Comparison of ENCODE assay signal across 8 cellular contexts in the genomic region with DNA sequence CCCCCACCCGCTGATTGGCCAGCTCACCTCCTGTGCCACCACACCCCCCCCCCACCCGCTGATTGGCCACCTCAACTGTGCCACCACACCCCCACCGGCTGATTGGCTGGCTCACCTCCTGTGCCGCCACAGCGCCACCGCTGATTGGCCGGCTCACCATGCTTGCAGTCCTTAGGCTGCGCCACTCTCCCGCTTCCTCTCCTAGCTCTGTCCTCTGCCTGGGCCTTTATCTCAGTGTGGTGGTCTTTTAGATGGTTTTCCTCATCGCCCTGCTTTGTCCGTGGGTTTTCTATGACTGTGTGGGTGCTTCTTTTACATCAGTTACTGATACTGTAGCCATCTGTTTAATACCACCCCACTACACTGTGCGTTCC. TPM values are rescaled to one million over a fixed set of nuclear protein-coding genes. Genes with fewer than 3 reads are reported as not detected.
A peak's percentile ranks its signal among the peaks of the same experiment; 100 is the strongest.
DNase-seq lines count a peak whose midpoint lies in the region; ATAC-seq, FAIRE-seq and TF ChIP-seq lines count a peak whose summit lies in the region.
"Not testable (repeated sequence)": the region's sequence is repeated elsewhere in the genome, so short reads cannot be mapped to it uniquely, and the experiment has no call there.

No MANE protein-coding gene starts in this region.

- H3K4me1 Mint-ChIP-seq in astrocyte (ENCODE audit: low read depth, unreplicated experiment): peaks cover 16% of the 10 kb centered on the region

- not testable (repeated sequence) for H3K4me2 ChIP-seq in astrocyte (ENCODE audit: low read length)

- peak overlapping the region; percentile 20 for H3K27ac Mint-ChIP-seq in astrocyte (ENCODE audit: unreplicated experiment)

- not testable (repeated sequence) for H3K27me3 Mint-ChIP-seq in astrocyte (ENCODE audit: low read depth, unreplicated experiment)

- H2AFZ ChIP-seq in astrocyte (ENCODE audit: low read depth, low read length): not testable (repeated sequence)

- not testable (repeated sequence) for H3K9ac ChIP-seq in astrocyte (ENCODE audit: low read length)

- H3K9me3 Mint-ChIP-seq in astrocyte (ENCODE audit: unreplicated experiment): not testable (repeated sequence)

- H3K27ac ChIP-seq in RWPE2 (ENCODE audit: poor library complexity, severe bottlenecking) (peak overlapping the region; percentile 30), epithelial cell of prostate (peak overlapping the region; percentile 37), thoracic aorta (peak overlapping the region in 1 of 2 donors; percentile 46)
- not testable (repeated sequence) for H3K27ac ChIP-seq in astrocyte (ENCODE audit: low read depth, low read length)

- peaks cover 23% of the 10 kb centered on the region for H4K20me1 ChIP-seq in astrocyte (ENCODE audit: insufficient read depth, low read length)

- peaks cover 35% of the 10 kb centered on the region for H3K36me3 ChIP-seq in RWPE2 (ENCODE audit: low read depth)
- H3K36me3 ChIP-seq in astrocyte (ENCODE audit: insufficient read depth, low read length): peaks cover 17% of the 10 kb centered on the region
- peaks cover 31% of the 10 kb centered on the region for H3K36me3 ChIP-seq in thoracic aorta

- peaks cover 14% of the 10 kb centered on the region for H3K79me2 ChIP-seq in astrocyte (ENCODE audit: insufficient read depth, low read length)

- TF ChIP-seq CTCF in RWPE2 (IDR thresholded peaks at IDR 0.05; ENCODE audit: poor library complexity, severe bottlenecking); astrocyte (IDR thresholded peaks at IDR 0.05; ENCODE audit: insufficient read depth, low read depth, low read length); thoracic aorta (IDR thresholded peaks at IDR 0.05): not testable (repeated sequence)

- DNase-seq in ELF-1 (ENCODE audit: low read depth, low spot score) (peak; percentile 92), Right ventricle myocardium superior (peak; percentile 54), iris pigment epithelial cell (ENCODE audit: low read depth) (peak; percentile 16), lung microvascular endothelial cell (ENCODE audit: low read depth in 2 of 2) (peak; percentile 28 to 53)
- DNase-seq in RWPE2 (ENCODE audit: low spot score); astrocyte (ENCODE audit: low read depth); epithelial cell of prostate (ENCODE audit: low read depth, low spot score); thoracic aorta (ENCODE audit: low spot score): not testable (repeated sequence)

- H3K27me3 ChIP-seq in RWPE2 (ENCODE audit: insufficient read depth, poor library complexity, severe bottlenecking); astrocyte (ENCODE audit: insufficient read depth, low read length); thoracic aorta (replicated peaks; ENCODE audit: insufficient read depth): not testable (repeated sequence)

- not testable (repeated sequence) for H3K4me3 Mint-ChIP-seq in astrocyte (ENCODE audit: unreplicated experiment)

- H3K36me3 Mint-ChIP-seq in astrocyte (ENCODE audit: low read depth, unreplicated experiment): peaks cover 13% of the 10 kb centered on the region

- H3K4me1 ChIP-seq in RWPE2 (ENCODE audit: insufficient read depth, poor library complexity, severe bottlenecking): peaks cover 12% of the 10 kb centered on the region
- peaks cover 16% of the 10 kb centered on the region for H3K4me1 ChIP-seq in astrocyte (ENCODE audit: insufficient read depth, low read length)
- H3K4me1 ChIP-seq in thoracic aorta (ENCODE audit: control insufficient read depth in 1 of 2, low read depth in 2 of 2): not testable (repeated sequence)

- FAIRE-seq in astrocyte (lab: Jason Lieb, UNC): not testable (repeated sequence)

- peak; percentile 35 for ATAC-seq in RWPE2 (ENCODE audit: low read depth)
- not testable (repeated sequence) for ATAC-seq in Right ventricle myocardium superior (ENCODE audit: poor library complexity); thoracic aorta (ENCODE audit: insufficient number of reproducible peaks, low FRiP score, low read depth)

- peak overlapping the region; percentile 6 for H3K4me3 ChIP-seq in RWPE2 (ENCODE audit: severe bottlenecking)
- H3K4me3 ChIP-seq in astrocyte (ENCODE audit: insufficient read depth, low read depth, low read length): not testable (repeated sequence)
- H3K4me3 ChIP-seq in thoracic aorta: peak overlapping the region; percentile 24

- intact Hi-C loops in Right ventricle myocardium superior (cut with DNase I): loop anchor here (10.0 kb wide), 2 partner anchors 84 to 264 kb away; no protein-coding TSS in a partner anchor

- H3K9me3 ChIP-seq in RWPE2 (ENCODE audit: severe bottlenecking); astrocyte (ENCODE audit: insufficient read depth, low read depth, low read length); thoracic aorta: not testable (repeated sequence)

RNA-seq across cellular contexts. Expression of gene MRM3, which starts 8.7 kb away (rescaled TPM):
- total RNA-seq in astrocyte (7.7 and 8.3 TPM in 2 replicates), Right ventricle myocardium superior (21.0 TPM), lung microvascular endothelial cell (13.3 and 16.1 TPM in 2 replicates), thoracic aorta (10 to 100 TPM in 1 of 2 donors, 1 to 10 TPM in 1; 5.7 to 10.5 TPM)

RNA-seq across cellular contexts. Expression of gene GLOD4, which starts 8.8 kb away (rescaled TPM):
- total RNA-seq in astrocyte: 48.3 and 61.8 TPM in 2 replicates
- total RNA-seq in Right ventricle myocardium superior: 25.1 TPM
- 32.7 and 38.7 TPM in 2 replicates for total RNA-seq in lung microvascular endothelial cell
- total RNA-seq in thoracic aorta: 10 to 100 TPM; 28.7 to 47.4 TPM

RNA-seq across cellular contexts. Expression of gene GEMIN4, which starts 38.8 kb away (rescaled TPM):
- total RNA-seq in astrocyte (17.3 and 18.4 TPM in 2 replicates), Right ventricle myocardium superior (12.2 TPM), lung microvascular endothelial cell (7.0 and 8.7 TPM in 2 replicates), thoracic aorta (10 to 100 TPM; 15.4 to 19.6 TPM)

RNA-seq across cellular contexts. Expression of gene TLCD3A, which starts 58.5 kb away (rescaled TPM):
- total RNA-seq in astrocyte (25.8 and 26.6 TPM in 2 replicates), Right ventricle myocardium superior (2.0 TPM), lung microvascular endothelial cell (12.2 and 14.5 TPM in 2 replicates), thoracic aorta (10 to 100 TPM in 1 of 2 donors, 1 to 10 TPM in 1; 7.3 to 15.9 TPM)
